27 cellular contexts compared by ENCODE assay signal in genomic region chr7:31549621-31550020, GRCh38. TPM values are rescaled to one million over a fixed set of nuclear protein-coding genes. Genes with fewer than 3 reads are reported as not detected.
"Had no signal": no experiment of that assay in that cellular context is flagged by ENCODE, and none has a peak within 500 bp of the region (broad histone marks: within the 10 kb centered on the region; RNA-seq: fewer than 3 reads in every experiment).

No MANE protein-coding gene starts in this region.

- H3K27ac ChIP-seq: colonic mucosa, left ventricle myocardium inferior, right lobe of liver, upper lobe of left lung had no signal

- H3K27me3 ChIP-seq: colonic mucosa, right lobe of liver, stomach, upper lobe of left lung had no signal

- ATAC-seq: activated CD8-positive, alpha-beta memory T cell treated with anti-CD3 and anti-CD28 coated beads, Interleukin-2, amount 10 ng/mL, durations not matched to agents 7 days and 5 days; activated T-helper 17 cell treated with anti-CD3 and anti-CD28 coated beads, Interleukin-2, amount 50 U/mL, for 72 hours; right lobe of liver had no signal

- H3K36me3 ChIP-seq: colonic mucosa, left ventricle myocardium inferior, right lobe of liver, stomach, upper lobe of left lung had no signal

- H3K4me3 Mint-ChIP-seq: activated CD4-positive, alpha-beta memory T cell treated with anti-CD3 and anti-CD28 coated beads, Interleukin-2, amount 10 ng/mL, durations not matched to agents 7 days and 5 days; activated CD8-positive, alpha-beta memory T cell treated with anti-CD3 and anti-CD28 coated beads, Interleukin-2, amount 10 ng/mL, durations not matched to agents 7 days and 5 days; activated naive CD8-positive, alpha-beta T cell treated with anti-CD3 and anti-CD28 coated beads for 36 hours; activated T-helper 17 cell treated with anti-CD3 and anti-CD28 coated beads, Interleukin-2, amount 50 U/mL, for 72 hours; endodermal cell; naive B cell; neural crest cell had no signal

- H3K4me1 ChIP-seq: colonic mucosa, left ventricle myocardium inferior, right lobe of liver had no signal

- H3K4me1 Mint-ChIP-seq: activated CD4-positive, alpha-beta memory T cell treated with anti-CD3 and anti-CD28 coated beads, Interleukin-2, amount 10 ng/mL, durations not matched to agents 7 days and 5 days; activated CD8-positive, alpha-beta memory T cell treated with anti-CD3 and anti-CD28 coated beads, Interleukin-2, amount 10 ng/mL, durations not matched to agents 7 days and 5 days; activated naive CD8-positive, alpha-beta T cell treated with anti-CD3 and anti-CD28 coated beads for 36 hours; activated T-helper 17 cell treated with anti-CD3 and anti-CD28 coated beads, Interleukin-2, amount 50 U/mL, for 72 hours; naive B cell had no signal

- H3K27me3 Mint-ChIP-seq: activated CD4-positive, alpha-beta memory T cell treated with anti-CD3 and anti-CD28 coated beads, Interleukin-2, amount 10 ng/mL, durations not matched to agents 7 days and 5 days; activated CD8-positive, alpha-beta memory T cell treated with anti-CD3 and anti-CD28 coated beads, Interleukin-2, amount 10 ng/mL, durations not matched to agents 7 days and 5 days; activated naive CD8-positive, alpha-beta T cell treated with anti-CD3 and anti-CD28 coated beads for 36 hours; activated T-helper 17 cell treated with anti-CD3 and anti-CD28 coated beads, Interleukin-2, amount 50 U/mL, for 72 hours; naive B cell had no signal

- DNase-seq: activated CD4-positive, alpha-beta memory T cell treated with anti-CD3 and anti-CD28 coated beads, Interleukin-2, amount 10 ng/mL, durations not matched to agents 7 days and 5 days; activated CD4-positive, alpha-beta T cell treated with anti-CD3 and anti-CD28 coated beads for 48 hours; activated CD4-positive, CD25-positive, alpha-beta regulatory T cell; activated CD8-positive, alpha-beta memory T cell treated with anti-CD3 and anti-CD28 coated beads, Interleukin-2, amount 10 ng/mL, durations not matched to agents 7 days and 5 days; activated naive CD4-positive, alpha-beta T cell; activated naive CD8-positive, alpha-beta T cell treated with anti-CD3 and anti-CD28 coated beads for 36 hours; amniotic stem cell; central memory CD4-positive, alpha-beta T cell; colonic mucosa; endodermal cell; foreskin melanocyte; glutamatergic neuron; left ventricle myocardium inferior; naive B cell; right lobe of liver; stimulated activated CD4-positive, alpha-beta T cell treated with anti-CD3 and anti-CD28 coated beads, Interleukin-4, amount 100 ng/mL, for 1 hour; stomach; T-helper 1 cell; T-helper 9 cell; upper lobe of left lung had no signal

- H3K36me3 Mint-ChIP-seq: activated CD8-positive, alpha-beta memory T cell treated with anti-CD3 and anti-CD28 coated beads, Interleukin-2, amount 10 ng/mL, durations not matched to agents 7 days and 5 days; activated naive CD8-positive, alpha-beta T cell treated with anti-CD3 and anti-CD28 coated beads for 36 hours; naive B cell had no signal

- H3K9me3 Mint-ChIP-seq: activated CD4-positive, alpha-beta memory T cell treated with anti-CD3 and anti-CD28 coated beads, Interleukin-2, amount 10 ng/mL, durations not matched to agents 7 days and 5 days; activated naive CD8-positive, alpha-beta T cell treated with anti-CD3 and anti-CD28 coated beads for 36 hours; endodermal cell; neural crest cell had no signal

- H3K27ac Mint-ChIP-seq: activated CD4-positive, alpha-beta memory T cell treated with anti-CD3 and anti-CD28 coated beads, Interleukin-2, amount 10 ng/mL, durations not matched to agents 7 days and 5 days; activated CD8-positive, alpha-beta memory T cell treated with anti-CD3 and anti-CD28 coated beads, Interleukin-2, amount 10 ng/mL, durations not matched to agents 7 days and 5 days; activated naive CD8-positive, alpha-beta T cell treated with anti-CD3 and anti-CD28 coated beads for 36 hours; activated T-helper 17 cell treated with anti-CD3 and anti-CD28 coated beads, Interleukin-2, amount 50 U/mL, for 72 hours; endodermal cell; naive B cell had no signal

- H3K4me3 ChIP-seq: colonic mucosa, left ventricle myocardium inferior, right lobe of liver, smooth muscle cell, stomach, upper lobe of left lung had no signal

- H3K9me3 ChIP-seq: colonic mucosa, left ventricle myocardium inferior, right lobe of liver, stomach, upper lobe of left lung had no signal

- H3K4me2 ChIP-seq: smooth muscle cell had no signal

RNA-seq across cellular contexts. Expression of gene ITPRID1, which starts 35.7 kb away (rescaled TPM):
- total RNA-seq: activated CD4-positive, alpha-beta memory T cell treated with anti-CD3 and anti-CD28 coated beads, Interleukin-2, amount 10 ng/mL, durations not matched to agents 7 days and 5 days; activated CD8-positive, alpha-beta memory T cell treated with anti-CD3 and anti-CD28 coated beads, Interleukin-2, amount 10 ng/mL, durations not matched to agents 7 days and 5 days; activated naive CD8-positive, alpha-beta T cell treated with anti-CD3 and anti-CD28 coated beads for 36 hours; activated T-helper 17 cell treated with anti-CD3 and anti-CD28 coated beads, Interleukin-2, amount 50 U/mL, for 72 hours; epithelial cell of proximal tubule; fibroblast of lung; left ventricle myocardium inferior; neural crest cell; osteocyte; pulmonary artery endothelial cell; right lobe of liver; smooth muscle cell had no signal
